18 cellular contexts compared by ENCODE assay signal in the genomic region with DNA sequence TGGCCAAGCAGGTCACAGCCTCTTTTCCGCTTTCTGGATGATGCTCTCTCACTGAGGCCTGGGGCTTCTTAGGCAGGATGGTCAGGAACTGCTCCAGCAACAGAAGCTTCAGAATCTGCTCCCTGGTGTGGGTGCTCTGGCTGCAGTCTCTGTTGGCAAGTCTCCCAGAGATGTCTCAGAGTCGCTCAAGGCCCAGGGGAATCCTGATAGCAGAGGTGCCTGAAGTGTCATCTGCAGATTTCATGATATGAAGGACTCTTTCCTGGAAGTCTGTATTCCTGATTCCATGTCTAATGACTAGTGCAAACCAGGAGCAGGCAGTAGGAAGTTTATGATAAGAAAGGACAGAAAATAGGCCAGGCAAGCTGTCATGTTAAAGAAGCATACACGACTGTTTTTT. TPM values are rescaled to one million over a fixed set of nuclear protein-coding genes. Genes with fewer than 3 reads are reported as not detected.
"Had no signal": no experiment of that assay in that cellular context is flagged by ENCODE, and none has a peak within 500 bp of the region (broad histone marks: within the 10 kb centered on the region; RNA-seq: fewer than 3 reads in every experiment).

No MANE protein-coding gene starts in this region.

- H3K4me3 ChIP-seq: lung, prostate gland, right lobe of liver, spleen had no signal

- H3K9me3 Mint-ChIP-seq: activated naive CD4-positive, alpha-beta T cell treated with anti-CD3 and anti-CD28 coated beads, Interleukin-2, amount 10 ng/mL, durations not matched to agents 7 days and 5 days; activated T-helper 2 cell treated with anti-CD3 and anti-CD28 coated beads, Interferon-gamma antibody, Interleukin-2, Interleukin-4, amounts not matched to agents 10 μg/mL and 5 μg/mL and 100 μg/mL, durations not matched to agents 14 hours and 24 hours and 36 hours; central memory CD8-positive, alpha-beta T cell; immature natural killer cell had no signal

- H3K36me3 Mint-ChIP-seq: activated naive CD4-positive, alpha-beta T cell treated with anti-CD3 and anti-CD28 coated beads, Interleukin-2, amount 10 ng/mL, durations not matched to agents 7 days and 5 days had no signal

- H3K27ac Mint-ChIP-seq: activated naive CD4-positive, alpha-beta T cell treated with anti-CD3 and anti-CD28 coated beads, Interleukin-2, amount 10 ng/mL, durations not matched to agents 7 days and 5 days; activated T-helper 2 cell treated with anti-CD3 and anti-CD28 coated beads, Interferon-gamma antibody, Interleukin-2, Interleukin-4, amounts not matched to agents 10 μg/mL and 5 μg/mL and 100 μg/mL, durations not matched to agents 14 hours and 24 hours and 36 hours; immature natural killer cell; naive B cell; stimulated activated naive B cell treated with anti-CD40 and anti-IgM and Interleukin-4, amounts not matched to agents 10 μg/mL and 1 μg/mL and 100 μg/mL, for 72 hours; type B pancreatic cell had no signal

- H3K36me3 ChIP-seq: neutrophil, prostate gland, right lobe of liver, spleen had no signal

- H3K27ac ChIP-seq: epithelial cell of prostate, neutrophil, prostate gland, right lobe of liver, spleen had no signal

- H3K4me3 Mint-ChIP-seq: activated naive CD4-positive, alpha-beta T cell treated with anti-CD3 and anti-CD28 coated beads, Interleukin-2, amount 10 ng/mL, durations not matched to agents 7 days and 5 days; central memory CD8-positive, alpha-beta T cell; immature natural killer cell; naive B cell; stimulated activated naive B cell treated with anti-CD40 and anti-IgM and Interleukin-4, amounts not matched to agents 10 μg/mL and 1 μg/mL and 100 μg/mL, for 72 hours; type B pancreatic cell had no signal

- H3K27me3 ChIP-seq: neutrophil, right lobe of liver, spleen had no signal

- DNase-seq: activated naive CD4-positive, alpha-beta T cell treated with anti-CD3 and anti-CD28 coated beads, Interleukin-2, amount 10 ng/mL, durations not matched to agents 7 days and 5 days; effector memory CD4-positive, alpha-beta T cell; immature natural killer cell; left colon; naive B cell; right lobe of liver; spleen; stimulated activated CD4-positive, alpha-beta T cell treated with anti-CD3 and anti-CD28 coated beads, Interleukin-2, amount 100 ng/mL, for 24 hours; stimulated activated naive B cell treated with anti-CD40 and anti-IgM and Interleukin-4, amounts not matched to agents 10 μg/mL and 1 μg/mL and 100 μg/mL, for 72 hours; substantia nigra had no signal

- H3K9me3 ChIP-seq: neutrophil, prostate gland, right lobe of liver had no signal

- ATAC-seq: activated CD4-positive, CD25-positive, alpha-beta regulatory T cell treated with anti-CD3 and anti-CD28 coated beads, Interleukin-2, amount 50 U/mL, for 24 hours; left colon; right lobe of liver; stimulated activated naive B cell treated with anti-CD40 and anti-IgM and Interleukin-4, amounts not matched to agents 10 μg/mL and 1 μg/mL and 100 μg/mL, for 72 hours had no signal

- H3K27me3 Mint-ChIP-seq: type B pancreatic cell had no signal

- H3K4me1 ChIP-seq: prostate gland, spleen had no signal

- H3K4me1 Mint-ChIP-seq: activated naive CD4-positive, alpha-beta T cell treated with anti-CD3 and anti-CD28 coated beads, Interleukin-2, amount 10 ng/mL, durations not matched to agents 7 days and 5 days; central memory CD8-positive, alpha-beta T cell; immature natural killer cell; naive B cell had no signal

RNA-seq across cellular contexts. Expression of gene NKAPL, which starts 56.5 kb away (rescaled TPM):
- total RNA-seq: activated T-helper 2 cell treated with anti-CD3 and anti-CD28 coated beads, Interferon-gamma antibody, Interleukin-2, Interleukin-4, amounts not matched to agents 10 μg/mL and 5 μg/mL and 100 μg/mL, durations not matched to agents 14 hours and 24 hours and 36 hours had no signal
